In the genomic region with DNA sequence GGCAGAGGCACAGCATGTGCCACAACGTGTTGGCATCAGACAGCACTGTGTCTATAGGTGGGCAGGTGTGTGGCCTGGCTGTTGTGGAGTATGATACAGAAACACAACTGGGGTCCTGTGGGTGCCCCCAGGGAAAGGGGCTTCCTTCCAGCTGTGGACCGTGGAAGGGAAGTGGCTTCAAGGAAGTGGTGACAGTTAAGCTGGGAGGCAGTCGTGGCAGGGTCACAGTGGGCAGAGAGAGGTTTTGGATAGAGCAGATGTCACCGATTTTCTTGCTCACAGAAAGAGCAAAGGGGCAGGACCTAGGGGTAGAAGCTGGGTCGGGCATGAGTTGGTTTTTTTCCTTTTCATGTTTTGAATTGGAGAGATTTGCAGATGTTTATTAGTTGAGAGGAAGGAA, we compare ENCODE assay signal across 15 cellular contexts. TPM values are rescaled to one million over a fixed set of nuclear protein-coding genes. Genes with fewer than 3 reads are reported as not detected.
A peak's percentile ranks its signal among the peaks of the same experiment; 100 is the strongest.
DNase-seq lines count a peak whose midpoint lies in the region; TF ChIP-seq lines count a peak whose summit lies in the region.
"Had no signal": no experiment of that assay in that cellular context is flagged by ENCODE, and none has a peak within 500 bp of the region (broad histone marks: within the 10 kb centered on the region; RNA-seq: fewer than 3 reads in every experiment).

No MANE protein-coding gene starts in this region.

- H3K9me3 ChIP-seq in smooth muscle cell (replicated peaks; ENCODE audit: low read depth), result no peaks in the 10 kb centered on the region

- CTCF ChIA-PET in activated naive CD4-positive, alpha-beta T cell treated with anti-CD3 and anti-CD28 coated beads, Interleukin-2, amount 10 ng/mL, durations not matched to agents 7 days and 5 days (lab: Charles Lee), result interaction anchor here (1.0 kb wide), 1 partner anchor 12 kb away, joined by 5 read pairs; no protein-coding TSS in a partner anchor
- CTCF ChIA-PET in activated naive CD4-positive, alpha-beta T cell treated with anti-CD3 and anti-CD28 coated beads for 36 hours (lab: Charles Lee), result no interaction called here

- no peaks in the 10 kb centered on the region for H3K79me2 ChIP-seq in smooth muscle cell (ENCODE audit: low read depth)

- H3K9ac ChIP-seq in smooth muscle cell (ENCODE audit: low read depth), result no peak overlapping the region

- H3K27ac ChIP-seq in HL-60 (replicated peaks) (peak overlapping the region; percentile 34), smooth muscle cell (ENCODE audit: low read depth) (peak overlapping the region; percentile 77)

- H3K4me3 ChIP-seq in HL-60 (replicated peaks; ENCODE audit: insufficient read depth, low read length), result no peak overlapping the region
- no peak overlapping the region for H3K4me3 ChIP-seq in smooth muscle cell

- no peaks in the 10 kb centered on the region for H3K36me3 ChIP-seq in smooth muscle cell (ENCODE audit: low read depth)

- no peaks in the 10 kb centered on the region for H3K27me3 Mint-ChIP-seq in activated naive CD4-positive, alpha-beta T cell treated with anti-CD3 and anti-CD28 coated beads, Interleukin-2, amount 10 ng/mL, durations not matched to agents 7 days and 5 days
- no peaks in the 10 kb centered on the region for H3K27me3 Mint-ChIP-seq in activated naive CD4-positive, alpha-beta T cell treated with anti-CD3 and anti-CD28 coated beads for 36 hours (ENCODE audit: low read depth)
- H3K27me3 Mint-ChIP-seq in dendritic cell treated with granulocyte-macrophage colony-stimulating factor and Interleukin-4, amounts not matched to agents 40 ng/mL and 50 ng/mL, for 4 days, result no peaks in the 10 kb centered on the region
- H3K27me3 Mint-ChIP-seq: stimulated activated memory B cell treated with anti-CD40 and anti-IgM and Interleukin-4, amounts not matched to agents 10 μg/mL and 1 μg/mL and 100 μg/mL, for 72 hours had no signal

- peaks cover 13% of the 10 kb centered on the region for H3K36me3 Mint-ChIP-seq in activated naive CD4-positive, alpha-beta T cell treated with anti-CD3 and anti-CD28 coated beads, Interleukin-2, amount 10 ng/mL, durations not matched to agents 7 days and 5 days
- H3K36me3 Mint-ChIP-seq in activated naive CD4-positive, alpha-beta T cell treated with anti-CD3 and anti-CD28 coated beads for 36 hours (ENCODE audit: low read depth), result peaks cover 11% of the 10 kb centered on the region
- peaks cover 49% of the 10 kb centered on the region for H3K36me3 Mint-ChIP-seq in dendritic cell treated with granulocyte-macrophage colony-stimulating factor and Interleukin-4, amounts not matched to agents 40 ng/mL and 50 ng/mL, for 4 days (ENCODE audit: low read depth)

- WGBS in smooth muscle cell (ENCODE audit: low lambda C conversion rate), result 78% methylated on average over 5 of the region's 5 CpGs

- no peak overlapping the region for H3K4me2 ChIP-seq in smooth muscle cell

- peaks cover 9% of the 10 kb centered on the region for H3F3A ChIP-seq in smooth muscle cell (ENCODE audit: low read depth)

- H3K4me1 Mint-ChIP-seq in activated naive CD4-positive, alpha-beta T cell treated with anti-CD3 and anti-CD28 coated beads, Interleukin-2, amount 10 ng/mL, durations not matched to agents 7 days and 5 days, result peaks cover 38% of the 10 kb centered on the region
- peaks cover 27% of the 10 kb centered on the region for H3K4me1 Mint-ChIP-seq in activated naive CD4-positive, alpha-beta T cell treated with anti-CD3 and anti-CD28 coated beads for 36 hours (ENCODE audit: low read depth)
- H3K4me1 Mint-ChIP-seq in dendritic cell treated with granulocyte-macrophage colony-stimulating factor and Interleukin-4, amounts not matched to agents 40 ng/mL and 50 ng/mL, for 4 days (ENCODE audit: low read depth), result peaks cover 52% of the 10 kb centered on the region

- no peaks in the 10 kb centered on the region for H3K4me1 ChIP-seq in smooth muscle cell (ENCODE audit: low read depth)

- no peak for TF ChIP-seq CTCF in HL-60 (IDR thresholded peaks at IDR 0.05; ENCODE audit: insufficient read depth, low read length)
- TF ChIP-seq CTCF in smooth muscle cell (IDR thresholded peaks at IDR 0.05; ENCODE audit: borderline replicate concordance, insufficient read depth, poor library complexity, severe bottlenecking), result no peak

- intact Hi-C loops in activated naive CD4-positive, alpha-beta T cell treated with anti-CD3 and anti-CD28 coated beads for 36 hours (cut with micrococcal nuclease), result no loop called here
- intact Hi-C loops in dendritic cell treated with granulocyte-macrophage colony-stimulating factor and Interleukin-4, amounts not matched to agents 40 ng/mL and 50 ng/mL, for 4 days (cut with micrococcal nuclease), result loop anchor here (10.0 kb wide), 1 partner anchor 507 kb away; the partner anchor contains the start of gene ZNF843

- no peak overlapping the region for H2AFZ ChIP-seq in smooth muscle cell (ENCODE audit: low read depth)

- peak overlapping the region; percentile 1 for H3K27ac Mint-ChIP-seq in activated naive CD4-positive, alpha-beta T cell treated with anti-CD3 and anti-CD28 coated beads, Interleukin-2, amount 10 ng/mL, durations not matched to agents 7 days and 5 days
- H3K27ac Mint-ChIP-seq in activated naive CD4-positive, alpha-beta T cell treated with anti-CD3 and anti-CD28 coated beads for 36 hours, result no peak overlapping the region
- H3K27ac Mint-ChIP-seq in dendritic cell treated with granulocyte-macrophage colony-stimulating factor and Interleukin-4, amounts not matched to agents 40 ng/mL and 50 ng/mL, for 4 days, result peak overlapping the region; percentile 40
- H3K27ac Mint-ChIP-seq: stimulated activated memory B cell treated with anti-CD40 and anti-IgM and Interleukin-4, amounts not matched to agents 10 μg/mL and 1 μg/mL and 100 μg/mL, for 72 hours had no signal

- H3K9me3 Mint-ChIP-seq in activated naive CD4-positive, alpha-beta T cell treated with anti-CD3 and anti-CD28 coated beads, Interleukin-2, amount 10 ng/mL, durations not matched to agents 7 days and 5 days, result no peaks in the 10 kb centered on the region
- H3K9me3 Mint-ChIP-seq in activated naive CD4-positive, alpha-beta T cell treated with anti-CD3 and anti-CD28 coated beads for 36 hours, result no peaks in the 10 kb centered on the region
- H3K9me3 Mint-ChIP-seq in dendritic cell treated with granulocyte-macrophage colony-stimulating factor and Interleukin-4, amounts not matched to agents 40 ng/mL and 50 ng/mL, for 4 days, result no peaks in the 10 kb centered on the region
- H3K9me3 Mint-ChIP-seq: stimulated activated memory B cell treated with anti-CD40 and anti-IgM and Interleukin-4, amounts not matched to agents 10 μg/mL and 1 μg/mL and 100 μg/mL, for 72 hours; WTC11 had no signal

- H4K20me1 ChIP-seq in smooth muscle cell (ENCODE audit: low read depth), result no peaks in the 10 kb centered on the region

- no peak overlapping the region for H3K4me3 Mint-ChIP-seq in activated naive CD4-positive, alpha-beta T cell treated with anti-CD3 and anti-CD28 coated beads, Interleukin-2, amount 10 ng/mL, durations not matched to agents 7 days and 5 days
- no peak overlapping the region for H3K4me3 Mint-ChIP-seq in activated naive CD4-positive, alpha-beta T cell treated with anti-CD3 and anti-CD28 coated beads for 36 hours
- H3K4me3 Mint-ChIP-seq in dendritic cell treated with granulocyte-macrophage colony-stimulating factor and Interleukin-4, amounts not matched to agents 40 ng/mL and 50 ng/mL, for 4 days, result peak overlapping the region; percentile 56
- H3K4me3 Mint-ChIP-seq: stimulated activated memory B cell treated with anti-CD40 and anti-IgM and Interleukin-4, amounts not matched to agents 10 μg/mL and 1 μg/mL and 100 μg/mL, for 72 hours; WTC11 had no signal

- DNase-seq in activated naive CD4-positive, alpha-beta T cell treated with anti-CD3 and anti-CD28 coated beads, Interleukin-2, amount 10 ng/mL, durations not matched to agents 7 days and 5 days, result no peak
- DNase-seq in activated naive CD4-positive, alpha-beta T cell treated with anti-CD3 and anti-CD28 coated beads for 36 hours, result no peak
- DNase-seq in HL-60 (ENCODE audit: low read depth in 1 of 2, low spot score in 1 of 2) (peak in 1 of 2 experiments; percentile 42), smooth muscle cell (lab: John Stamatoyannopoulos, UW; ENCODE audit: unreplicated experiment) (no peak), T1000 (lab: John Stamatoyannopoulos, UW) (no peak), SIG-M5 (lab: John Stamatoyannopoulos, UW) (no peak), amygdala (lab: John Stamatoyannopoulos, UW) (no peak)
- DNase-seq: NCI-H187; NCI-H510A treated with DMSO at 0.1 percent for 48 hours; stimulated activated CD4-positive, alpha-beta T cell treated with anti-CD3 and anti-CD28 coated beads, Interleukin-4, amount 100 ng/mL, for 4 hours had no signal

- no peaks in the 10 kb centered on the region for H3K27me3 ChIP-seq in HL-60 (ENCODE audit: insufficient read depth, poor library complexity, severe bottlenecking)
- H3K27me3 ChIP-seq in smooth muscle cell (ENCODE audit: low read depth), result no peaks in the 10 kb centered on the region

RNA-seq across cellular contexts. Expression of gene ORAI3, which starts 11.2 kb away (rescaled TPM):
- total RNA-seq in activated naive CD4-positive, alpha-beta T cell treated with anti-CD3 and anti-CD28 coated beads for 36 hours, result 1 to 10 TPM; 4.2 to 4.7 TPM
- total RNA-seq in smooth muscle cell, result 33.7 and 34.9 TPM in 2 replicates
- 39.4 and 44.0 TPM in 2 replicates for polyA plus RNA-seq in smooth muscle cell

RNA-seq across cellular contexts. Expression of gene FBXL19, which starts 14.3 kb away (rescaled TPM):
- 10 to 100 TPM; 13.6 to 15.2 TPM for total RNA-seq in activated naive CD4-positive, alpha-beta T cell treated with anti-CD3 and anti-CD28 coated beads for 36 hours
- total RNA-seq in smooth muscle cell, result 4.5 and 8.5 TPM in 2 replicates
- polyA plus RNA-seq in smooth muscle cell, result 1.3 and 1.6 TPM in 2 replicates

RNA-seq across cellular contexts. Expression of gene SETD1A, which starts 19.9 kb away (rescaled TPM):
- total RNA-seq in activated naive CD4-positive, alpha-beta T cell treated with anti-CD3 and anti-CD28 coated beads for 36 hours, result 10 to 100 TPM; 14.3 to 14.6 TPM
- total RNA-seq in smooth muscle cell, result 1.9 and 2.9 TPM in 2 replicates
- polyA plus RNA-seq in smooth muscle cell, result 1.2 and 3.3 TPM in 2 replicates

RNA-seq across cellular contexts. Expression of gene CTF1, which starts 41.3 kb away (rescaled TPM):
- total RNA-seq in activated naive CD4-positive, alpha-beta T cell treated with anti-CD3 and anti-CD28 coated beads for 36 hours, result under 1 TPM; 0.21 to 0.27 TPM
- total RNA-seq in smooth muscle cell, result 0.76 and 1.7 TPM in 2 replicates
- 8.1 and 8.2 TPM in 2 replicates for polyA plus RNA-seq in smooth muscle cell
- total RNA-seq: H4 had no signal
- polyA plus RNA-seq: neural cell had no signal

RNA-seq across cellular contexts. Expression of gene BCL7C, which starts 43.8 kb away (rescaled TPM):
- 10 to 100 TPM; 18.1 to 18.6 TPM for total RNA-seq in activated naive CD4-positive, alpha-beta T cell treated with anti-CD3 and anti-CD28 coated beads for 36 hours
- total RNA-seq in smooth muscle cell, result 27.8 and 34.2 TPM in 2 replicates
- polyA plus RNA-seq in smooth muscle cell, result 68.1 and 76.1 TPM in 2 replicates
